16 cellular contexts compared by ENCODE assay signal in genomic region chr9:134770972-134771971, GRCh38.
DNase-seq lines count a peak whose midpoint lies in the region; ATAC-seq, FAIRE-seq and TF ChIP-seq lines count a peak whose summit lies in the region.
"Had no signal": no experiment of that assay in that cellular context is flagged by ENCODE, and none has a peak within 500 bp of the region (broad histone marks: within the 10 kb centered on the region; RNA-seq: fewer than 3 reads in every experiment).

No MANE protein-coding gene starts in this region.

- POLR2A ChIA-PET in activated CD8-positive, alpha-beta T cell treated with anti-CD3 and anti-CD28 coated beads for 36 hours (lab: Charles Lee), result no interaction called here
- POLR2A ChIA-PET in activated CD8-positive, alpha-beta T cell treated with anti-CD3 and anti-CD28 coated beads, Interleukin-2, amount 10 ng/mL, durations not matched to agents 7 days and 5 days (lab: Charles Lee), result no interaction called here
- POLR2A ChIA-PET in GM12878 (lab: Charles Lee), result no interaction called here

- no peak overlapping the region for H2BK12ac ChIP-seq in neuronal stem cell (ENCODE audit: low read length)

- H3K4me2 ChIP-seq in GM12878 (ENCODE audit: control insufficient read depth, insufficient read depth) (peak overlapping the region; percentile 42), neuronal stem cell (ENCODE audit: insufficient read depth, low read length, poor library complexity, severe bottlenecking) (no peak overlapping the region)
- H3K4me2 ChIP-seq: SK-N-SH had no signal

- CTCF ChIA-PET in activated CD8-positive, alpha-beta T cell treated with anti-CD3 and anti-CD28 coated beads for 36 hours (lab: Charles Lee), result interaction anchor here (0.8 kb wide), 1 partner anchor 9 kb away, joined by 3 read pairs; no protein-coding TSS in a partner anchor
- CTCF ChIA-PET in activated CD8-positive, alpha-beta T cell treated with anti-CD3 and anti-CD28 coated beads, Interleukin-2, amount 10 ng/mL, durations not matched to agents 7 days and 5 days (lab: Charles Lee), result no interaction called here
- CTCF ChIA-PET in GM12878 (lab: Yijun Ruan, JAX), result interaction anchor here (0.9 to 1.5 kb wide), 3 partner anchors 11 to 87 kb away, joined by 3 to 6 read pairs (median 3); no protein-coding TSS in a partner anchor

- in situ Hi-C loops in GM12878 (cut with MboI), result no loop called here

- peaks cover 14% of the 10 kb centered on the region for H3K4me1 Mint-ChIP-seq in activated CD8-positive, alpha-beta T cell treated with anti-CD3 and anti-CD28 coated beads for 36 hours (ENCODE audit: low read depth)
- H3K4me1 Mint-ChIP-seq in activated CD8-positive, alpha-beta T cell treated with anti-CD3 and anti-CD28 coated beads, Interleukin-2, amount 10 ng/mL, durations not matched to agents 7 days and 5 days (ENCODE audit: low read depth), result peaks cover 2% of the 10 kb centered on the region

- peaks cover 6% of the 10 kb centered on the region for H3K27me3 Mint-ChIP-seq in activated CD8-positive, alpha-beta T cell treated with anti-CD3 and anti-CD28 coated beads for 36 hours
- H3K27me3 Mint-ChIP-seq in activated CD8-positive, alpha-beta T cell treated with anti-CD3 and anti-CD28 coated beads, Interleukin-2, amount 10 ng/mL, durations not matched to agents 7 days and 5 days (ENCODE audit: low read depth), result peaks cover 5% of the 10 kb centered on the region

- H3K4me3 ChIP-seq in GM12878, result no peak overlapping the region
- no peak overlapping the region for H3K4me3 ChIP-seq in neuronal stem cell (ENCODE audit: low read length in 2 of 2)
- no peak overlapping the region for H3K4me3 ChIP-seq in mucosa of descending colon
- H3K4me3 ChIP-seq: psoas muscle, vagina had no signal

- no peaks in the 10 kb centered on the region for H3K36me3 Mint-ChIP-seq in activated CD8-positive, alpha-beta T cell treated with anti-CD3 and anti-CD28 coated beads for 36 hours (ENCODE audit: low read depth)
- H3K36me3 Mint-ChIP-seq in activated CD8-positive, alpha-beta T cell treated with anti-CD3 and anti-CD28 coated beads, Interleukin-2, amount 10 ng/mL, durations not matched to agents 7 days and 5 days (ENCODE audit: low read depth), result no peaks in the 10 kb centered on the region

- TF ChIP-seq EP300 in GM12878 (IDR thresholded peaks at IDR 0.05; ENCODE audit: borderline replicate concordance in 1 of 2, control insufficient read depth in 1 of 2, low read depth in 2 of 2, low read length in 2 of 2), result no peak

- peaks cover 16% of the 10 kb centered on the region for H3K4me1 ChIP-seq in GM12878 (ENCODE audit: control insufficient read depth, insufficient read depth, low read length)
- no peaks in the 10 kb centered on the region for H3K4me1 ChIP-seq in neuronal stem cell (ENCODE audit: control insufficient read depth in 2 of 2, insufficient read depth in 1 of 2, low read depth in 1 of 2, low read length in 2 of 2)
- no peaks in the 10 kb centered on the region for H3K4me1 ChIP-seq in mucosa of descending colon (ENCODE audit: low read depth)
- H3K4me1 ChIP-seq: psoas muscle had no signal

- no peak overlapping the region for H4K8ac ChIP-seq in neuronal stem cell (ENCODE audit: low read depth, low read length)

- TF ChIP-seq RAD21 in GM12878 (IDR thresholded peaks at IDR 0.05; ENCODE audit: insufficient read depth, low read depth, low read length), result no peak

- intact Hi-C loops in activated CD8-positive, alpha-beta T cell treated with anti-CD3 and anti-CD28 coated beads for 36 hours (cut with micrococcal nuclease), result no loop called here
- intact Hi-C loops in GM12878 (cut with micrococcal nuclease; ENCODE audit: unreplicated experiment) (no loop called here), mucosa of descending colon (cut with DNase I, micrococcal nuclease) (no loop called here)

- H3K36me3 ChIP-seq in GM12878 (ENCODE audit: control insufficient read depth in 2 of 2, insufficient read depth in 2 of 2, low read length in 1 of 2) (no peaks in the 10 kb centered on the region), neuronal stem cell (replicated peaks in 1 of 2; ENCODE audit: control insufficient read depth in 2 of 2, insufficient read depth in 2 of 2, low read length in 2 of 2) (peaks cover 0 to 2% of the 10 kb centered on the region in 2 donors), mucosa of descending colon (ENCODE audit: low read depth) (no peaks in the 10 kb centered on the region)

- H3K4me3 Mint-ChIP-seq in activated CD8-positive, alpha-beta T cell treated with anti-CD3 and anti-CD28 coated beads for 36 hours, result no peak overlapping the region
- H3K4me3 Mint-ChIP-seq in activated CD8-positive, alpha-beta T cell treated with anti-CD3 and anti-CD28 coated beads, Interleukin-2, amount 10 ng/mL, durations not matched to agents 7 days and 5 days, result no peak overlapping the region

- RAD21 ChIA-PET in GM12878 (lab: Charles Lee; ENCODE audit: unreplicated experiment), result interaction anchor here (0.7 kb wide), 1 partner anchor 1495 kb away, joined by 3 read pairs; no protein-coding TSS in a partner anchor

- H3K9ac ChIP-seq in GM12878 (ENCODE audit: control insufficient read depth, insufficient read depth, low read length), result no peak overlapping the region
- no peak overlapping the region for H3K9ac ChIP-seq in neuronal stem cell (ENCODE audit: low read depth, low read length, poor library complexity)
- H3K9ac ChIP-seq: SK-N-SH had no signal

- H2AFZ ChIP-seq in GM12878 (ENCODE audit: control insufficient read depth, low read depth, low read length), result peak overlapping the region; percentile 29
- no peak overlapping the region for H2AFZ ChIP-seq in neuronal stem cell (ENCODE audit: low read length)

- H2BK120ac ChIP-seq in neuronal stem cell (ENCODE audit: low read depth, low read length), result no peak overlapping the region

- H2BK5ac ChIP-seq in neuronal stem cell (ENCODE audit: low read length), result no peak overlapping the region

- no peaks in the 10 kb centered on the region for H4K20me1 ChIP-seq in GM12878 (ENCODE audit: control insufficient read depth, insufficient read depth)

- no peak overlapping the region for H3K23ac ChIP-seq in neuronal stem cell (ENCODE audit: low read depth, low read length, poor library complexity)

- H4K91ac ChIP-seq in neuronal stem cell (ENCODE audit: low read depth, low read length, poor library complexity), result no peak overlapping the region

- H3K4ac ChIP-seq in neuronal stem cell (ENCODE audit: low read length), result no peak overlapping the region

- no peaks in the 10 kb centered on the region for H3K79me1 ChIP-seq in neuronal stem cell (ENCODE audit: low read depth, low read length)

- H3K27me3 ChIP-seq in GM12878 (replicated peaks in 1 of 2; ENCODE audit: control insufficient read depth in 2 of 2, insufficient read depth in 2 of 2, low read length in 1 of 2), result peaks cover 0 to 1% of the 10 kb centered on the region in 2 experiments; a peak in 1 of 4 replicates
- peaks cover 0 to 17% (median 0%) of the 10 kb centered on the region in 3 experiments for H3K27me3 ChIP-seq in neuronal stem cell (ENCODE audit: control insufficient read depth in 3 of 3, insufficient read depth in 3 of 3, low read depth in 1 of 3, low read length in 3 of 3)
- H3K27me3 ChIP-seq: vagina had no signal

- no peaks in the 10 kb centered on the region; the same call in 2 of the 3 replicates for H3K9me3 ChIP-seq in GM12878 (replicated peaks; ENCODE audit: control insufficient read depth, insufficient read depth, low read length)
- no peaks in the 10 kb centered on the region for H3K9me3 ChIP-seq in neuronal stem cell (replicated peaks in 1 of 2; ENCODE audit: control insufficient read depth in 2 of 2, insufficient read depth in 1 of 2, low read depth in 1 of 2, low read length in 2 of 2)
- H3K9me3 ChIP-seq in mucosa of descending colon, result no peaks in the 10 kb centered on the region
- H3K9me3 ChIP-seq: psoas muscle, SK-N-SH, vagina had no signal

- H3K79me2 ChIP-seq in GM12878 (ENCODE audit: control insufficient read depth, insufficient read depth, low read length), result no peaks in the 10 kb centered on the region

- H3K27ac Mint-ChIP-seq in activated CD8-positive, alpha-beta T cell treated with anti-CD3 and anti-CD28 coated beads for 36 hours, result peak overlapping the region; percentile 61
- no peak overlapping the region for H3K27ac Mint-ChIP-seq in activated CD8-positive, alpha-beta T cell treated with anti-CD3 and anti-CD28 coated beads, Interleukin-2, amount 10 ng/mL, durations not matched to agents 7 days and 5 days

- no peak for FAIRE-seq in GM12878 (lab: Jason Lieb, UNC)
- FAIRE-seq: A204.1 had no signal

- ATAC-seq in activated CD8-positive, alpha-beta T cell treated with anti-CD3 and anti-CD28 coated beads for 36 hours, result peak; percentile 82
- ATAC-seq in activated CD8-positive, alpha-beta T cell treated with anti-CD3 and anti-CD28 coated beads, Interleukin-2, amount 10 ng/mL, durations not matched to agents 7 days and 5 days, result no peak
- ATAC-seq in GM19351 (IDR thresholded peaks at IDR 0.05; ENCODE audit: unreplicated experiment) (peak; percentile 49), GM12878 (no peak), mucosa of descending colon (no peak), GM21526 (IDR thresholded peaks at IDR 0.05; ENCODE audit: low FRiP score, unreplicated experiment) (no peak), GM21390 (IDR thresholded peaks at IDR 0.05; ENCODE audit: unreplicated experiment) (no peak)
- ATAC-seq: psoas muscle had no signal

- no peaks in the 10 kb centered on the region for H3K9me3 Mint-ChIP-seq in activated CD8-positive, alpha-beta T cell treated with anti-CD3 and anti-CD28 coated beads for 36 hours
- no peaks in the 10 kb centered on the region for H3K9me3 Mint-ChIP-seq in activated CD8-positive, alpha-beta T cell treated with anti-CD3 and anti-CD28 coated beads, Interleukin-2, amount 10 ng/mL, durations not matched to agents 7 days and 5 days (ENCODE audit: insufficient read depth)

- H3K27ac ChIP-seq in GM12878 (ENCODE audit: control insufficient read depth, insufficient read depth) (no peak overlapping the region), neuronal stem cell (replicated peaks; ENCODE audit: low read length) (no peak overlapping the region)
- H3K27ac ChIP-seq: psoas muscle, vagina had no signal

- SMC1A ChIA-PET in GM12878 (lab: Charles Lee; ENCODE audit: uncharacterized antibody, unreplicated experiment), result interaction anchor here (0.6 to 1.5 kb wide), 2 partner anchors 11 to 1155 kb away, joined by 4 to 6 read pairs; no protein-coding TSS in a partner anchor

- H3K18ac ChIP-seq in neuronal stem cell (ENCODE audit: low read length), result peak overlapping the region; percentile 5

- TF ChIP-seq POLR2A in GM12878 (IDR thresholded peaks at IDR 0.05; ENCODE audit: low read depth, low read length), result no peak

- no peak for TF ChIP-seq CTCF in activated CD8-positive, alpha-beta T cell treated with anti-CD3 and anti-CD28 coated beads for 36 hours (IDR thresholded peaks at IDR 0.05)
- TF ChIP-seq CTCF in GM12878 (IDR thresholded peaks at IDR 0.05 in 2 of 3, conservative IDR thresholded peaks at IDR 0.05 in 1 of 3; ENCODE audit: control insufficient read depth in 2 of 3, extremely low read depth in 1 of 3, insufficient read depth in 1 of 3, low read depth in 3 of 3, low read length in 3 of 3) (no peak), mucosa of descending colon (IDR thresholded peaks at IDR 0.05) (no peak)

- peak overlapping the region; percentile 1 for H3K14ac ChIP-seq in neuronal stem cell (ENCODE audit: low read length)

- no TSS peak for BruUV-seq in GM12878 (replicated peaks; lab: Mats Ljungman, UMichigan)

- peak; percentile 59 for DNase-seq in activated CD8-positive, alpha-beta T cell treated with anti-CD3 and anti-CD28 coated beads for 36 hours
- DNase-seq in activated CD8-positive, alpha-beta T cell treated with anti-CD3 and anti-CD28 coated beads, Interleukin-2, amount 10 ng/mL, durations not matched to agents 7 days and 5 days, result no peak
- DNase-seq in GM12878 (ENCODE audit: low read depth, low spot score) (peak; percentile 34), neuronal stem cell (ENCODE audit: low spot score) (no peak), mucosa of descending colon (no peak)
- DNase-seq: amygdala, EL, NCI-H2029 treated with DMSO at 0.1 percent for 48 hours, NCI-H510A, psoas muscle, SK-N-SH had no signal

- H2BK15ac ChIP-seq in neuronal stem cell (ENCODE audit: low read length), result no peak overlapping the region

- WGBS in GM12878 (ENCODE audit: insufficient coverage, insufficient replicate concordance, low lambda C conversion rate, missing lambda C conversion rate), result 25% methylated on average over 34 of the region's 34 CpGs
- WGBS in neuronal stem cell (ENCODE audit: extremely low coverage in 2 of 2, insufficient read length in 2 of 2, insufficient replicate concordance in 1 of 2), 2 donors, result no CpG with 5 or more reads among the region's 34 CpGs

- H2AK5ac ChIP-seq in neuronal stem cell (ENCODE audit: low read depth, low read length), result no peak overlapping the region

Comparison
In these comparisons a context has a peak if more than half of its experiments do, and no peak if none do; other contexts are left out.
1. ATAC-seq: peak in activated CD8-positive, alpha-beta T cell treated with anti-CD3 and anti-CD28 coated beads for 36 hours (single experiment) and GM19351 (single experiment); none in activated CD8-positive, alpha-beta T cell treated with anti-CD3 and anti-CD28 coated beads, Interleukin-2, amount 10 ng/mL, durations not matched to agents 7 days and 5 days (single experiment), GM12878 (single experiment), mucosa of descending colon (single experiment), GM21526 (single experiment) and GM21390 (single experiment).
2. DNase-seq: peak in activated CD8-positive, alpha-beta T cell treated with anti-CD3 and anti-CD28 coated beads for 36 hours (single experiment) and GM12878 (single experiment); none in activated CD8-positive, alpha-beta T cell treated with anti-CD3 and anti-CD28 coated beads, Interleukin-2, amount 10 ng/mL, durations not matched to agents 7 days and 5 days (single experiment), neuronal stem cell (single experiment) and mucosa of descending colon (0 of 3).